ENCODE assay signal across 22 cellular contexts in genomic region chr11:106461148-106461547, GRCh38.
"Had no signal": no experiment of that assay in that cellular context is flagged by ENCODE, and none has a peak within 500 bp of the region (broad histone marks: within the 10 kb centered on the region; RNA-seq: fewer than 3 reads in every experiment).

No MANE protein-coding gene starts in this region.

- DNase-seq: activated CD4-positive, alpha-beta memory T cell treated with anti-CD3 and anti-CD28 coated beads, Interleukin-2, amount 10 ng/mL, durations not matched to agents 7 days and 5 days; activated CD4-positive, alpha-beta T cell treated with anti-CD3 and anti-CD28 coated beads for 48 hours; activated CD4-positive, CD25-positive, alpha-beta regulatory T cell; activated CD8-positive, alpha-beta memory T cell treated with anti-CD3 and anti-CD28 coated beads, Interleukin-2, amount 10 ng/mL, durations not matched to agents 7 days and 5 days; activated naive CD4-positive, alpha-beta T cell; activated naive CD8-positive, alpha-beta T cell treated with anti-CD3 and anti-CD28 coated beads, Interleukin-2, amount 10 ng/mL, durations not matched to agents 7 days and 5 days; central memory CD4-positive, alpha-beta T cell; colonic mucosa; erythroblast; gastrocnemius medialis; head of caudate nucleus; immature natural killer cell; kidney glomerular epithelial cell; lower lobe of right lung; nephron progenitor cell; right lobe of liver; small intestine; stimulated activated CD4-positive, alpha-beta T cell treated with anti-CD3 and anti-CD28 coated beads, Interleukin-15, amount 100 ng/mL, for 24 hours; stimulated activated CD4-positive, alpha-beta T cell treated with anti-CD3 and anti-CD28 coated beads, Interleukin-2, amount 100 ng/mL, for 48 hours; T1000; transverse colon had no signal

- H3K36me3 ChIP-seq: colonic mucosa, gastrocnemius medialis, lower lobe of right lung, right lobe of liver, transverse colon had no signal

- ATAC-seq: activated CD8-positive, alpha-beta memory T cell treated with anti-CD3 and anti-CD28 coated beads, Interleukin-2, amount 10 ng/mL, durations not matched to agents 7 days and 5 days; activated T-helper 17 cell treated with anti-CD3 and anti-CD28 coated beads, Interleukin-2, amount 50 U/mL, for 72 hours; gastrocnemius medialis; lower lobe of right lung; right lobe of liver had no signal

- H3K4me1 ChIP-seq: colonic mucosa, gastrocnemius medialis, right lobe of liver, transverse colon had no signal

- H3K9me3 ChIP-seq: colonic mucosa, gastrocnemius medialis, lower lobe of right lung, right lobe of liver, transverse colon had no signal

- H3K27me3 ChIP-seq: colonic mucosa, gastrocnemius medialis, right lobe of liver, transverse colon had no signal

- H3K4me3 ChIP-seq: colonic mucosa, gastrocnemius medialis, lower lobe of right lung, right lobe of liver, transverse colon had no signal

- H3K27ac ChIP-seq: colonic mucosa, lower lobe of right lung, right lobe of liver, transverse colon had no signal
